1 cellular context compared by ENCODE assay signal in the genomic region with DNA sequence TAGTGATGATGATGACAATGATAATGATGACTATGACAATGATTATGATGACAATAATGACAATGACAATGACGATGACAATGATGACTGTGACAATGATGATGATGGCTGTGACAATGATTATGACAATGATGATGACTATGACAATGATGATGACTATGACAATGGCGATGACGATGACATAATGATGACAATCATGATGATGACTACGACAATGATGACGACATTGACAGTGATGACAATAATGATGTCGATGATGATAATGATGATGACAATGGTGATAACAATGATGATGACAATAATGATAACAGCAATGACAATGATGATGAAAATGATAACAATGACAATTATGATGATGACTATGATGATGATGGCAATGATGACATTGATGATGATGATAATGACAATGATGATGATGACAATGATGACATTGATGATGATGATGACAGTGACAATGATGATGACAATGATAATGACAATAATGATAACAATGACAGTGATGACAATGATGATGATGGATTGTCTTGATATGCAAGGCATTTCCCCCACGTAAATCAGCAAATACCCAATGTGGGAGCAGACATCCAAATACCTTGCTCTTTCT.
TF ChIP-seq lines count a peak whose summit lies in the region.

No MANE protein-coding gene starts in this region.

TF ChIP-seq in HEK293, 187 proteins besides CTCF, POLR2A, EP300 and RAD21 (continued from another document):
- TF ChIP-seq ZSCAN5A (tag by site-specific recombination; IDR thresholded peaks at IDR 0.05) (no peak), ZNF473 (tag by site-specific recombination; IDR thresholded peaks at IDR 0.05) (no peak), ZNF157 (tag by site-specific recombination; IDR thresholded peaks at IDR 0.05) (no peak), ZNF621 (tag by site-specific recombination; IDR thresholded peaks at IDR 0.05) (no peak), ZNF266 (tag by site-specific recombination; IDR thresholded peaks at IDR 0.05; ENCODE audit: low read depth) (no peak), REPIN1 (tag by site-specific recombination; IDR thresholded peaks at IDR 0.05; ENCODE audit: low read depth) (no peak), ZNF776 (tag by site-specific recombination; IDR thresholded peaks at IDR 0.05; ENCODE audit: borderline replicate concordance) (no peak), ZNF211 (tag by site-specific recombination; IDR thresholded peaks at IDR 0.05; ENCODE audit: low read depth) (no peak), ZSCAN16 (tag by site-specific recombination; IDR thresholded peaks at IDR 0.05) (no peak)
- TF ChIP-seq, protein P1, sequence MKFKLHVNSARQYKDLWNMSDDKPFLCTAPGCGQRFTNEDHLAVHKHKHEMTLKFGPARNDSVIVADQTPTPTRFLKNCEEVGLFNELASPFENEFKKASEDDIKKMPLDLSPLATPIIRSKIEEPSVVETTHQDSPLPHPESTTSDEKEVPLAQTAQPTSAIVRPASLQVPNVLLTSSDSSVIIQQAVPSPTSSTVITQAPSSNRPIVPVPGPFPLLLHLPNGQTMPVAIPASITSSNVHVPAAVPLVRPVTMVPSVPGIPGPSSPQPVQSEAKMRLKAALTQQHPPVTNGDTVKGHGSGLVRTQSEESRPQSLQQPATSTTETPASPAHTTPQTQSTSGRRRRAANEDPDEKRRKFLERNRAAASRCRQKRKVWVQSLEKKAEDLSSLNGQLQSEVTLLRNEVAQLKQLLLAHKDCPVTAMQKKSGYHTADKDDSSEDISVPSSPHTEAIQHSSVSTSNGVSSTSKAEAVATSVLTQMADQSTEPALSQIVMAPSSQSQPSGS (tag by site-specific recombination; IDR thresholded peaks at IDR 0.05; ENCODE audit: low read depth): peak; percentile 91
